ENCODE assay signal across 2 cellular contexts in the genomic region with DNA sequence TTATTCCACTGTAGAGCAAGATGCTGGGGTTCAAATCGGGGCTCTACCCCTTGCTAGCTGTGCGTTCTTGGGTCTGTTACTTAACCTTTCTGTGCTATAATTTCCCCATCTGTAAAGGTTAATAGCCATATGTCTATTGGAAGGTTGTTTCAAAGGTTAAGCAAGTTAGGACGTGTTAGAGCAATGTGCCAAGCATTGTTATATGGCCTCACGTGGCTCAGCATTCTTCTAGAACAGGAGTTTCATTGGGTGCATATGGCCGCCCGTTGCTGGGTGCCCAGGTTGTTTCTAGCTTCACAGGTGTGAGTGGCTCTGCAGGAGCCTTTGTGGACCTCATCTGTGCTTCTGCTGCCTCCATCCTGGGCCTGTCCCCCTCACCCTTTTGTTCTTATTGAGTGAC.
A peak's percentile ranks its signal among the peaks of the same experiment; 100 is the strongest.
TF ChIP-seq lines count a peak whose summit lies in the region.

No MANE protein-coding gene starts in this region.

TF ChIP-seq in IMR-90, 13 proteins besides CTCF, POLR2A, EP300 and RAD21:
- TF ChIP-seq MXI1 (IDR thresholded peaks at IDR 0.05; ENCODE audit: borderline replicate concordance, low read depth, low read length) = no peak
- TF ChIP-seq SMC3 (IDR thresholded peaks at IDR 0.05; ENCODE audit: low read depth, low read length) = no peak
- no peak for TF ChIP-seq MAZ (IDR thresholded peaks at IDR 0.05; ENCODE audit: borderline replicate concordance, low read depth, low read length)
- TF ChIP-seq RCOR1 (IDR thresholded peaks at IDR 0.05; ENCODE audit: insufficient replicate concordance, low read length) = no peak
- TF ChIP-seq, protein P1, sequence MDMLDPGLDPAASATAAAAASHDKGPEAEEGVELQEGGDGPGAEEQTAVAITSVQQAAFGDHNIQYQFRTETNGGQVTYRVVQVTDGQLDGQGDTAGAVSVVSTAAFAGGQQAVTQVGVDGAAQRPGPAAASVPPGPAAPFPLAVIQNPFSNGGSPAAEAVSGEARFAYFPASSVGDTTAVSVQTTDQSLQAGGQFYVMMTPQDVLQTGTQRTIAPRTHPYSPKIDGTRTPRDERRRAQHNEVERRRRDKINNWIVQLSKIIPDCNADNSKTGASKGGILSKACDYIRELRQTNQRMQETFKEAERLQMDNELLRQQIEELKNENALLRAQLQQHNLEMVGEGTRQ (IDR thresholded peaks at IDR 0.05; ENCODE audit: low read depth, low read length) = no peak
- TF ChIP-seq MAFK (IDR thresholded peaks at IDR 0.05; ENCODE audit: low read depth, low read length) = no peak
- TF ChIP-seq, protein P2, sequence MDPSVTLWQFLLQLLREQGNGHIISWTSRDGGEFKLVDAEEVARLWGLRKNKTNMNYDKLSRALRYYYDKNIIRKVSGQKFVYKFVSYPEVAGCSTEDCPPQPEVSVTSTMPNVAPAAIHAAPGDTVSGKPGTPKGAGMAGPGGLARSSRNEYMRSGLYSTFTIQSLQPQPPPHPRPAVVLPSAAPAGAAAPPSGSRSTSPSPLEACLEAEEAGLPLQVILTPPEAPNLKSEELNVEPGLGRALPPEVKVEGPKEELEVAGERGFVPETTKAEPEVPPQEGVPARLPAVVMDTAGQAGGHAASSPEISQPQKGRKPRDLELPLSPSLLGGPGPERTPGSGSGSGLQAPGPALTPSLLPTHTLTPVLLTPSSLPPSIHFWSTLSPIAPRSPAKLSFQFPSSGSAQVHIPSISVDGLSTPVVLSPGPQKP (IDR thresholded peaks at IDR 0.05; ENCODE audit: borderline replicate concordance, low read depth, low read length) = no peak
- no peak for TF ChIP-seq FOS (IDR thresholded peaks at IDR 0.05; ENCODE audit: low read depth, low read length)
TF ChIP-seq in IMR-90: peak in this region for 0.

TF ChIP-seq in K562, 482 proteins besides CTCF, POLR2A, EP300 and RAD21:
- TF ChIP-seq ZFP36 (IDR thresholded peaks at IDR 0.05; ENCODE audit: low read depth, low read length, partially characterized antibody) (peak; percentile 44), STAT5A (IDR thresholded peaks at IDR 0.05; ENCODE audit: borderline replicate concordance, low read length) (no peak)
